Comparison of ENCODE assay signal across 8 cellular contexts in genomic region chr17:37844158-37844976, GRCh38.
A peak's percentile ranks its signal among the peaks of the same experiment; 100 is the strongest.
DNase-seq lines count a peak whose midpoint lies in the region; ATAC-seq and TF ChIP-seq lines count a peak whose summit lies in the region.

No MANE protein-coding gene starts in this region.

- H4K20me1 ChIP-seq in PC-9 (ENCODE audit: insufficient read depth), result no peaks in the 10 kb centered on the region

- H3K4me1 ChIP-seq in PC-9 (replicated peaks; ENCODE audit: insufficient read depth) (no peaks in the 10 kb centered on the region), heart right ventricle (peaks cover 0 to 19% (median 5%) of the 10 kb centered on the region in 9 donors)

- H3K9me2 ChIP-seq in PC-9 (ENCODE audit: insufficient read depth), result no peaks in the 10 kb centered on the region

- H3K9me3 ChIP-seq in PC-9 (ENCODE audit: insufficient read depth, low read depth), result no peaks in the 10 kb centered on the region
- H3K9me3 ChIP-seq in heart right ventricle, result no peaks in the 10 kb centered on the region

- peak overlapping the region; percentile 18 for H3K4me3 ChIP-seq in H7 (ENCODE audit: insufficient read depth, low read depth, low read length)
- H3K4me3 ChIP-seq in PC-9, result no peak overlapping the region
- H3K4me3 ChIP-seq in heart right ventricle, result peak overlapping the region in 5 of 10 donors; percentile 16 to 41 (median 25)

- BruUV-seq in PC-9 (replicated peaks; lab: Mats Ljungman, UMichigan), result no TSS peak

- H3K36me3 ChIP-seq in H7 (replicated peaks; ENCODE audit: control insufficient read depth, insufficient read depth, low read length) (no peaks in the 10 kb centered on the region), PC-9 (ENCODE audit: low read depth) (no peaks in the 10 kb centered on the region), heart right ventricle (no peaks in the 10 kb centered on the region)

- H3K4me2 ChIP-seq in PC-9, result no peak overlapping the region

- POLR2A ChIA-PET in PC-9 (lab: Charles Lee; ENCODE audit: unreplicated experiment), result no interaction called here

- TF ChIP-seq CTCF in PC-9 (conservative IDR thresholded peaks at IDR 0.05), result peak; percentile 27; the same call in 1 of the 2 replicates
- peak; percentile 40 to 90 (median 67) for TF ChIP-seq CTCF in heart right ventricle (IDR thresholded peaks at IDR 0.05)

- H3K27me3 ChIP-seq in H7 (ENCODE audit: control insufficient read depth, insufficient read depth, low read length) (no peaks in the 10 kb centered on the region), PC-9 (ENCODE audit: insufficient read depth, low read depth) (no peaks in the 10 kb centered on the region; the same call in 1 of the 2 replicates), heart right ventricle (peaks cover 0 to 57% (median 27%) of the 10 kb centered on the region in 7 donors)

- DNase-seq in DMS53 (lab: John Stamatoyannopoulos, UW), result peak; percentile 82
- DNase-seq in H7, result peak; percentile 91
- no peak for DNase-seq in PC-9
- peak; percentile 51 for DNase-seq in activated naive CD4-positive, alpha-beta T cell treated with Interleukin-2 at 50 U/mL for 16 hours
- DNase-seq in heart right ventricle, result peak; percentile 34 to 57
- peak; percentile 73 for DNase-seq in sciatic nerve (ENCODE audit: low spot score)
- no peak for DNase-seq in NCI-H187 treated with DMSO at 0.1 percent for 48 hours (lab: John Stamatoyannopoulos, UW)
- DNase-seq in A172 (ENCODE audit: low spot score), result no peak

- ATAC-seq in heart right ventricle (peak; percentile 73 to 92 (median 88)), sciatic nerve (peak; percentile 82)

- intact Hi-C loops in PC-9 (cut with micrococcal nuclease; ENCODE audit: unreplicated experiment), result no loop called here
- intact Hi-C loops in heart right ventricle (cut with DNase I), result loop anchor here in 1 of 10 donors (10.0 kb wide), 1 partner anchor 140 kb away; no protein-coding TSS in a partner anchor
- intact Hi-C loops in sciatic nerve (cut with DNase I), result no loop called here

- no peak overlapping the region for H2AFZ ChIP-seq in PC-9

- CTCF ChIA-PET in PC-9 (lab: Charles Lee), result no interaction called here

- H3K27ac ChIP-seq in PC-9 (no peak overlapping the region), heart right ventricle (peak overlapping the region in 1 of 10 donors; percentile 66)

- 14 to 16% methylated on average over 29 of the region's 29 CpGs for WGBS in heart right ventricle, 2 donors

- H3K79me2 ChIP-seq in PC-9 (ENCODE audit: low read depth), result no peaks in the 10 kb centered on the region

- H3F3A ChIP-seq in PC-9 (ENCODE audit: insufficient read depth, low read depth), result no peaks in the 10 kb centered on the region

Comparison
In these comparisons a context has a peak if more than half of its experiments do, and no peak if none do; other contexts are left out.
1. DNase-seq: peak in DMS53 (single experiment), H7 (single experiment), activated naive CD4-positive, alpha-beta T cell treated with Interleukin-2 at 50 U/mL for 16 hours (single experiment), heart right ventricle (2 of 2) and sciatic nerve (single experiment); none in PC-9 (0 of 2), NCI-H187 treated with DMSO at 0.1 percent for 48 hours (single experiment) and A172 (single experiment).